ENCODE assay signal across 9 cellular contexts in genomic region chr11:57680552-57680874, GRCh38. TPM values are rescaled to one million over a fixed set of nuclear protein-coding genes. Genes with fewer than 3 reads are reported as not detected.
DNase-seq lines count a peak whose midpoint lies in the region; ATAC-seq and TF ChIP-seq lines count a peak whose summit lies in the region.
"Had no signal": no experiment of that assay in that cellular context is flagged by ENCODE, and none has a peak within 500 bp of the region (broad histone marks: within the 10 kb centered on the region; RNA-seq: fewer than 3 reads in every experiment).

No MANE protein-coding gene starts in this region.

- H3K27ac ChIP-seq in A673 (ENCODE audit: low read depth, low read length, poor library complexity, severe bottlenecking) (no peak overlapping the region), epithelial cell of prostate (peak overlapping the region; percentile 81), dorsolateral prefrontal cortex (no peak overlapping the region)

- TF ChIP-seq CTCF in A673 (conservative IDR thresholded peaks at IDR 0.05; ENCODE audit: low read depth, low read length): no peak
- no peak for TF ChIP-seq CTCF in dorsolateral prefrontal cortex (IDR thresholded peaks at IDR 0.05 in 54 of 56, conservative IDR thresholded peaks at IDR 0.05 in 2 of 56; ENCODE audit: low read depth in 1 of 56, partially characterized antibody in 56 of 56)
- no peak for TF ChIP-seq CTCF in GM13977 (IDR thresholded peaks at IDR 0.05; ENCODE audit: extremely low read depth, insufficient read depth, missing control alignments)

- no peaks in the 10 kb centered on the region for H3K27me3 ChIP-seq in A673 (replicated peaks; ENCODE audit: insufficient read depth, low read depth, low read length, poor library complexity)
- H3K27me3 ChIP-seq in dorsolateral prefrontal cortex: no peaks in the 10 kb centered on the region

- CTCF ChIA-PET in A673 (lab: Charles Lee): no interaction called here

- DNase-seq in A673 (ENCODE audit: low spot score) (peak; percentile 45), RPMI7951 (ENCODE audit: low read depth) (peak; percentile 52), epithelial cell of prostate (ENCODE audit: low read depth, low spot score) (peak; percentile 60), dorsolateral prefrontal cortex (no peak), GM13977 (ENCODE audit: low spot score) (no peak), hypothalamus (lab: John Stamatoyannopoulos, UW) (no peak)
- DNase-seq: activated B cell treated with CpG ODN at 0.5 μM for 24 hours had no signal

- no TSS peak for BruUV-seq in A673 (replicated peaks; lab: Mats Ljungman, UMichigan)

- ATAC-seq in GM18909 (IDR thresholded peaks at IDR 0.05; ENCODE audit: poor library complexity, unreplicated experiment): peak; percentile 46
- ATAC-seq in GM18520 (IDR thresholded peaks at IDR 0.05; ENCODE audit: unreplicated experiment): no peak

- intact Hi-C loops in A673 (cut with micrococcal nuclease; ENCODE audit: unreplicated experiment) (no loop called here), dorsolateral prefrontal cortex (cut with DNase I) (no loop called here)

- in situ Hi-C loops in GM13977 (cut with MboI; ENCODE audit: low pct_unique_long_range_greater_than_20kb, low sequenced_read_pairs, unreplicated experiment): no loop called here

- no peak overlapping the region for H3K4me3 ChIP-seq in A673 (ENCODE audit: low read depth, low read length, poor library complexity, severe bottlenecking)
- H3K4me3 ChIP-seq in dorsolateral prefrontal cortex: no peak overlapping the region

- H3K4me1 ChIP-seq in A673 (ENCODE audit: insufficient read depth, low read length, poor library complexity, severe bottlenecking): no peaks in the 10 kb centered on the region

- H3K9me3 ChIP-seq in A673 (ENCODE audit: low read depth, low read length, poor library complexity, severe bottlenecking): no peaks in the 10 kb centered on the region

- H3K36me3 ChIP-seq in A673 (ENCODE audit: insufficient read depth, low read length, poor library complexity, severe bottlenecking): peaks cover 47% of the 10 kb centered on the region

- POLR2A ChIA-PET in A673 (lab: Charles Lee; ENCODE audit: low non-redundant PET): no interaction called here

RNA-seq across cellular contexts. Expression of gene ZDHHC5, which starts 12.6 kb away (rescaled TPM):
- total RNA-seq in A673 (2021): 72.9 and 76.9 TPM in 2 replicates
- total RNA-seq in RPMI7951 (2014; rRNA removed; shearing (Covaris generic)): 21.6 and 22.6 TPM in 2 replicates
- total RNA-seq in dorsolateral prefrontal cortex: 10 to 100 TPM; 21.3 to 46.9 (median 34.3) TPM

RNA-seq across cellular contexts. Expression of gene CLP1, which starts 23.0 kb away (rescaled TPM):
- 23.4 and 26.8 TPM in 2 replicates for total RNA-seq in A673 (2021)
- 27.2 and 29.0 TPM in 2 replicates for total RNA-seq in RPMI7951 (2014; rRNA removed; shearing (Covaris generic))
- 10 to 100 TPM in 4 of 120 experiments, 1 to 10 TPM in 116; 3.3 to 11.0 (median 6.3) TPM for total RNA-seq in dorsolateral prefrontal cortex

RNA-seq across cellular contexts. Expression of gene YPEL4, which starts 30.8 kb away (rescaled TPM):
- total RNA-seq in A673 (2021): 0.20 TPM in 1 of 2 replicates, not detected in the other
- 0.20 and 1.1 TPM in 2 replicates for total RNA-seq in RPMI7951 (2014; rRNA removed; shearing (Covaris generic))
- 10 to 100 TPM; 24.8 to 84.4 (median 58.4) TPM for total RNA-seq in dorsolateral prefrontal cortex
- total RNA-seq: activated B cell treated with CpG ODN at 0.5 μM for 24 hours had no signal

RNA-seq across cellular contexts. Expression of gene MED19, which starts 31.5 kb away (rescaled TPM):
- 35.4 and 43.6 TPM in 2 replicates for total RNA-seq in A673 (2021)
- total RNA-seq in RPMI7951 (2014; rRNA removed; shearing (Covaris generic)): 37.8 and 38.6 TPM in 2 replicates
- total RNA-seq in dorsolateral prefrontal cortex: 10 to 100 TPM in 117 of 120 experiments, 1 to 10 TPM in 3; 8.5 to 27.4 (median 17.2) TPM

RNA-seq across cellular contexts. Expression of gene TMX2, which starts 31.9 kb away (rescaled TPM):
- 166 and 186 TPM in 2 replicates for total RNA-seq in A673 (2021)
- total RNA-seq in RPMI7951 (2014; rRNA removed; shearing (Covaris generic)): 120 and 147 TPM in 2 replicates
- total RNA-seq in dorsolateral prefrontal cortex: 100 to 1,000 TPM in 21 of 120 experiments, 10 to 100 TPM in 99; 68.4 to 114 (median 91.6) TPM

Comparison
In these comparisons a context has a peak if more than half of its experiments do, and no peak if none do; other contexts are left out.
1. DNase-seq: peak in A673 (single experiment), RPMI7951 (single experiment) and epithelial cell of prostate (single experiment); none in dorsolateral prefrontal cortex (0 of 10), GM13977 (single experiment) and hypothalamus (0 of 51).
2. RNA of gene YPEL4, which starts 30.8 kb away (total RNA-seq): 24.8 to 84.4 TPM in dorsolateral prefrontal cortex; 0.20 to 1.1 TPM in RPMI7951 and 0.20 TPM in A673; every median in the first group is over 10 times any median in the second.